27 cellular contexts compared by ENCODE assay signal in the genomic region with DNA sequence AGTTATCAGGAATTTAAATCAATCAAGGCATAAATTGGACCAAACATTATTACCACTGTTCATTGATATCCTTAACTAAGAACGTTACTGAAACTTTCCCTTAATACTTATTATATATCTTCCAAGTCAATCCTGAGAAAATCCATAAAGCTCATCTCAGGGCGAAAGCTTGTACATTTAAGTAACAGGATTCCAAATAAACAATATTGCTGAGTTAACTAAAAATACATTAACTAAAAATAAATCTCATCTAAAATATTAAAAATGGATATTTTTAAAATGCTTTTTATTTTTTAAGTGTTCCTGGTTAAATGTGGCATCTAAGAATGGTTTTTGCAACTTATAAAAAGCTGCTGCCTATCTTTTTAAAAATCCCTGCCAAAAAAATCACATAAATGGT.
"Had no signal": no experiment of that assay in that cellular context is flagged by ENCODE, and none has a peak within 500 bp of the region (broad histone marks: within the 10 kb centered on the region; RNA-seq: fewer than 3 reads in every experiment).

No MANE protein-coding gene starts in this region.

- H3K36me3 ChIP-seq: breast epithelium, cardiac muscle cell had no signal

- H3K27me3 ChIP-seq: ascending aorta, breast epithelium, cardiac muscle cell, esophagus muscularis mucosa, foreskin keratinocyte, gastroesophageal sphincter had no signal

- H3K4me1 ChIP-seq: ascending aorta, breast epithelium, esophagus muscularis mucosa, foreskin keratinocyte, gastroesophageal sphincter had no signal

- H3K9me3 ChIP-seq: ascending aorta, breast epithelium, esophagus muscularis mucosa, gastroesophageal sphincter had no signal

- ATAC-seq: activated CD4-positive, alpha-beta T cell treated with anti-CD3 and anti-CD28 coated beads for 36 hours; activated CD8-positive, alpha-beta memory T cell treated with anti-CD3 and anti-CD28 coated beads, Interleukin-2, amount 10 ng/mL, durations not matched to agents 7 days and 5 days; activated CD8-positive, alpha-beta T cell treated with anti-CD3 and anti-CD28 coated beads, Interleukin-2, amount 10 ng/mL, durations not matched to agents 7 days and 5 days; activated naive CD4-positive, alpha-beta T cell treated with anti-CD3 and anti-CD28 coated beads, Interleukin-2, amount 50 U/mL, for 72 hours; activated T-cell treated with anti-CD3 and anti-CD28 coated beads, Interleukin-2, amount 50 U/mL, for 72 hours; effector memory CD8-positive, alpha-beta T cell; foreskin keratinocyte; gastroesophageal sphincter had no signal

- H3K4me3 ChIP-seq: ascending aorta, breast epithelium, cardiac muscle cell, esophagus muscularis mucosa, gastroesophageal sphincter had no signal

- DNase-seq: activated CD4-positive, alpha-beta memory T cell treated with anti-CD3 and anti-CD28 coated beads for 36 hours; activated CD4-positive, alpha-beta T cell treated with anti-CD3 and anti-CD28 coated beads for 36 hours; activated CD4-positive, alpha-beta T cell treated with anti-CD3 and anti-CD28 coated beads, Interleukin-2, amount 10 ng/mL, durations not matched to agents 24 days and 14 days; activated CD4-positive, CD25-positive, alpha-beta regulatory T cell; activated CD4-positive, CD25-positive, alpha-beta regulatory T cell treated with anti-CD3 and anti-CD28 coated beads, Interleukin-2, amount 50 U/mL, for 72 hours; activated CD8-positive, alpha-beta memory T cell treated with anti-CD3 and anti-CD28 coated beads, Interleukin-2, amount 10 ng/mL, durations not matched to agents 7 days and 5 days; activated CD8-positive, alpha-beta memory T cell treated with anti-CD3 and anti-CD28 coated beads, Interleukin-2, amount 50 U/mL, for 4 hours; activated CD8-positive, alpha-beta T cell treated with anti-CD3 and anti-CD28 coated beads, Interleukin-2, amount 10 ng/mL, durations not matched to agents 7 days and 5 days; activated gamma-delta T cell; activated naive CD4-positive, alpha-beta T cell; activated naive CD4-positive, alpha-beta T cell treated with anti-CD3 and anti-CD28 coated beads, Interleukin-2, amount 10 ng/mL, durations not matched to agents 7 days and 5 days; activated naive CD8-positive, alpha-beta T cell treated with anti-CD3 and anti-CD28 coated beads, Interleukin-2, amount 10 ng/mL, durations not matched to agents 7 days and 5 days; activated T-cell treated with anti-CD3 and anti-CD28 coated beads, Interleukin-2, amount 50 U/mL, for 24 hours; activated T-cell treated with anti-CD3 and anti-CD28 coated beads, Interleukin-2, amount 50 U/mL, for 72 hours; cortex of kidney; dermis blood vessel endothelial cell; effector CD4-positive, alpha-beta T cell; effector memory CD8-positive, alpha-beta T cell; erythroblast; foreskin keratinocyte; T-helper 2 cell had no signal

- H3K27ac ChIP-seq: ascending aorta, breast epithelium, cardiac muscle cell, esophagus muscularis mucosa, foreskin keratinocyte, gastroesophageal sphincter had no signal
